20 cellular contexts compared by ENCODE assay signal in the genomic region with DNA sequence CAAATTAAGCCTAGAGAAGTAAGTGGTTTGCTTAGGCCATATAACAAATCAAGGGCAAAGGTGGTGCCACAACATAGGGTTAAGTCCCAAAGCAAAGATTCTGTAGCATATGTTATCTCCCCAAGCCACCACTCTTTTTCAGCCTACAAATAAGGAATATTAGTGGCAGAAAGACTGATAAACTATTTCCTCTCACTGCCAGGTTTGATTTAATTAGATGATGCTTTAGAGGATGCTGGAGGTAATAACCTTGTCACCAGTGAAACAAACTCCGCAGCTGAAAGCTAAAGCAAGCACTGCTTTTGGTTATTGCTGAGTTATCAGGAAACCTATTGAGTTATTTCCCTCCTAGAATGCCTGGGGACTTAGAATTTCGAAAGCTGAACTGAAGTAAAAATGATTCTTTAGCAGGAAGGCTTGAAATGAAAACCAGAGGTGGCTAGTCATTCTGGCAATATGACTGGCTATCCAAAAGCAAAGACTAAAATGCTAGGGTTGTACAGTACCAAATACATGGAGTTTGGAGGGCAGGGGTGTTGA.
A peak's percentile ranks its signal among the peaks of the same experiment; 100 is the strongest.
DNase-seq lines count a peak whose midpoint lies in the region; ATAC-seq, FAIRE-seq and TF ChIP-seq lines count a peak whose summit lies in the region.
"Had no signal": no experiment of that assay in that cellular context is flagged by ENCODE, and none has a peak within 500 bp of the region (broad histone marks: within the 10 kb centered on the region; RNA-seq: fewer than 3 reads in every experiment).

No MANE protein-coding gene starts in this region.

- FAIRE-seq in frontal cortex (lab: Jason Lieb, UNC) = no peak

- H3K36me3 ChIP-seq in BE2C (peaks cover 7% of the 10 kb centered on the region), OCI-LY1 (ENCODE audit: insufficient read depth, low read length) (peaks cover 9% of the 10 kb centered on the region; the same call in 1 of the 2 replicates), skeletal muscle tissue (ENCODE audit: control insufficient read depth in 3 of 3, insufficient read depth in 3 of 3, low read length in 3 of 3) (peaks cover 16 to 41% (median 40%) of the 10 kb centered on the region in 3 donors)

- no peaks in the 10 kb centered on the region for H3K9me3 ChIP-seq in BE2C
- no peaks in the 10 kb centered on the region for H3K9me3 ChIP-seq in OCI-LY1 (ENCODE audit: low read length)
- no peaks in the 10 kb centered on the region for H3K9me3 ChIP-seq in right cardiac atrium (ENCODE audit: control insufficient read depth, low read length)
- H3K9me3 ChIP-seq in skeletal muscle tissue (ENCODE audit: control insufficient read depth in 3 of 3, low read length in 3 of 3) = no peaks in the 10 kb centered on the region

- ATAC-seq in right cardiac atrium (no peak), GM18861 (IDR thresholded peaks at IDR 0.05; ENCODE audit: unreplicated experiment) (no peak), HG03442 (IDR thresholded peaks at IDR 0.05; ENCODE audit: unreplicated experiment) (no peak)
- ATAC-seq: activated T-cell treated with anti-CD3 and anti-CD28 coated beads, Interleukin-2, amount 50 U/mL, for 4 hours; T-cell had no signal

- no peaks in the 10 kb centered on the region for H4K20me1 ChIP-seq in OCI-LY1 (ENCODE audit: insufficient read depth, low read length)

- DNase-seq in BE2C (peak; percentile 29), right cardiac atrium (no peak), frontal cortex (ENCODE audit: low spot score in 2 of 2) (no peak), DMS79 (lab: John Stamatoyannopoulos, UW) (no peak)
- DNase-seq: activated CD4-positive, alpha-beta memory T cell treated with anti-CD3 and anti-CD28 coated beads, Interleukin-2, amount 10 ng/mL, durations not matched to agents 7 days and 5 days; activated T-cell treated with anti-CD3 and anti-CD28 coated beads, Interleukin-2, amount 50 U/mL, for 4 hours; CD4-positive, alpha-beta T cell; DMS53; IMR-90; NCI-H1694 treated with DMSO at 0.1 percent for 48 hours; NCI-H446; stimulated activated CD8-positive, alpha-beta memory T cell treated with anti-CD3 and anti-CD28 coated beads, Interleukin-4, amount 100 ng/mL, for 48 hours; T-cell; trophoblast cell had no signal

- no peak overlapping the region for H3K9ac ChIP-seq in OCI-LY1 (ENCODE audit: low read length)
- peak overlapping the region in 1 of 3 donors; percentile 40 for H3K9ac ChIP-seq in skeletal muscle tissue (ENCODE audit: low read depth in 1 of 3, low read length in 3 of 3)

- no peak overlapping the region for H3K4me3 ChIP-seq in BE2C (ENCODE audit: low read depth, low read length)
- no peak overlapping the region for H3K4me3 ChIP-seq in OCI-LY1 (ENCODE audit: low read depth, low read length, poor library complexity, severe bottlenecking)
- H3K4me3 ChIP-seq in right cardiac atrium (ENCODE audit: low read length) = no peak overlapping the region
- no peak overlapping the region for H3K4me3 ChIP-seq in skeletal muscle tissue (ENCODE audit: low read length in 3 of 3)
- H3K4me3 ChIP-seq: skin epidermis had no signal

- H3K27me3 ChIP-seq in BE2C (no peaks in the 10 kb centered on the region), OCI-LY1 (ENCODE audit: insufficient read depth, low read length) (no peaks in the 10 kb centered on the region), right cardiac atrium (ENCODE audit: control insufficient read depth, insufficient read depth) (no peaks in the 10 kb centered on the region), skeletal muscle tissue (ENCODE audit: control insufficient read depth in 3 of 3, insufficient read depth in 3 of 3, low read length in 3 of 3) (no peaks in the 10 kb centered on the region)

- no peak for TF ChIP-seq CTCF in BE2C (IDR thresholded peaks at IDR 0.05; ENCODE audit: low read depth, low read length)
- no peak for TF ChIP-seq CTCF in OCI-LY1 (IDR thresholded peaks at IDR 0.05; ENCODE audit: low read length)

- 84% methylated on average over 2 of the region's 2 CpGs for WGBS in right cardiac atrium

- no peaks in the 10 kb centered on the region for H3F3A ChIP-seq in OCI-LY1 (ENCODE audit: insufficient read depth, low read length)

- H3K4me2 ChIP-seq in OCI-LY1 (ENCODE audit: low read length) = no peak overlapping the region

- peak overlapping the region; percentile 61 for H3K27ac ChIP-seq in OCI-LY1 (ENCODE audit: low read depth, low read length, poor library complexity, severe bottlenecking)
- H3K27ac ChIP-seq in right cardiac atrium (ENCODE audit: low read length) = peak overlapping the region; percentile 53
- peak overlapping the region; percentile 23 for H3K27ac ChIP-seq in skeletal muscle tissue (ENCODE audit: low read depth, low read length)
- H3K27ac ChIP-seq: HL-60 had no signal

- H3K4me1 ChIP-seq in BE2C (peaks cover 49% of the 10 kb centered on the region), OCI-LY1 (ENCODE audit: insufficient read depth, low read length, severe bottlenecking) (peaks cover 16% of the 10 kb centered on the region), right cardiac atrium (ENCODE audit: control insufficient read depth, insufficient read depth, low read length) (peaks cover 16% of the 10 kb centered on the region), skeletal muscle tissue (ENCODE audit: control insufficient read depth in 3 of 3, insufficient read depth in 3 of 3, low read length in 3 of 3) (peaks cover 28 to 33% (median 30%) of the 10 kb centered on the region in 3 donors)

- intact Hi-C loops in right cardiac atrium (cut with DNase I) = no loop called here

- no peaks in the 10 kb centered on the region for H3K9me2 ChIP-seq in OCI-LY1 (ENCODE audit: low read depth, low read length)

- no peak overlapping the region for H2AFZ ChIP-seq in OCI-LY1 (ENCODE audit: low read length)

- no peaks in the 10 kb centered on the region for H3K79me2 ChIP-seq in OCI-LY1 (ENCODE audit: insufficient read depth, low read length)
